ENCODE assay signal across 31 cellular contexts in genomic region chrX:38616904-38617303, GRCh38. TPM values are rescaled to one million over a fixed set of nuclear protein-coding genes. Genes with fewer than 3 reads are reported as not detected.
"Had no signal": no experiment of that assay in that cellular context is flagged by ENCODE, and none has a peak within 500 bp of the region (broad histone marks: within the 10 kb centered on the region; RNA-seq: fewer than 3 reads in every experiment).

No MANE protein-coding gene starts in this region.

- H3K4me3 ChIP-seq: Peyer's patch, SJSA1 had no signal

- H3K27ac ChIP-seq: KMS-11, Peyer's patch, SJSA1, WERI-Rb-1 had no signal

- H3K9me3 ChIP-seq: Peyer's patch, SJSA1, SK-N-SH had no signal

- FAIRE-seq: bronchial epithelial cell had no signal

- H3K27me3 ChIP-seq: Peyer's patch, SJSA1 had no signal

- ATAC-seq: activated CD8-positive, alpha-beta memory T cell treated with anti-CD3 and anti-CD28 coated beads, Interleukin-2, amount 10 ng/mL, durations not matched to agents 7 days and 5 days; activated naive CD8-positive, alpha-beta T cell treated with anti-CD3 and anti-CD28 coated beads, Interleukin-2, amount 50 U/mL, for 24 hours; PC-3 had no signal

- H3K36me3 ChIP-seq: Peyer's patch, SJSA1, WERI-Rb-1 had no signal

- DNase-seq: activated CD4-positive, alpha-beta memory T cell treated with anti-CD3 and anti-CD28 coated beads, Interleukin-2, amount 10 ng/mL, durations not matched to agents 7 days and 5 days; activated CD4-positive, alpha-beta T cell treated with anti-CD3 and anti-CD28 coated beads for 1 hour; activated CD4-positive, alpha-beta T cell treated with anti-CD3 and anti-CD28 coated beads for 48 hours; activated CD4-positive, CD25-positive, alpha-beta regulatory T cell; activated CD8-positive, alpha-beta memory T cell treated with anti-CD3 and anti-CD28 coated beads for 24 hours; activated CD8-positive, alpha-beta memory T cell treated with anti-CD3 and anti-CD28 coated beads, Interleukin-2, amount 10 ng/mL, durations not matched to agents 7 days and 5 days; activated CD8-positive, alpha-beta memory T cell treated with anti-CD3 and anti-CD28 coated beads, Interleukin-2, amount 50 U/mL, for 48 hours; activated effector memory CD4-positive, alpha-beta T cell treated with Interleukin-2 at 50 U/mL for 16 hours; activated naive CD4-positive, alpha-beta T cell treated with anti-CD3 and anti-CD28 coated beads, Interleukin-2, amount 10 ng/mL, durations not matched to agents 7 days and 5 days; activated naive CD8-positive, alpha-beta T cell treated with anti-CD3 and anti-CD28 coated beads, Interleukin-2, amount 50 U/mL, for 24 hours; activated T-cell treated with anti-CD3 and anti-CD28 coated beads, Interleukin-2, amount 50 U/mL, for 48 hours; anterior cingulate cortex; caudate nucleus; cerebellar nuclear complex; NCI-H1105 treated with DMSO at 0.1 percent for 48 hours; NCI-H1436; NCI-H1694; NCI-H1930; NCI-H2081 treated with DMSO at 0.1 percent for 48 hours; NCI-H345; NCI-H524 treated with DMSO at 0.1 percent for 48 hours; PC-3; Peyer's patch; RPMI8226; SHP77 treated with DMSO at 0.1 percent for 48 hours; SK-N-SH; WERI-Rb-1 had no signal

- H3K4me1 ChIP-seq: Peyer's patch, SJSA1 had no signal

- H3K9ac ChIP-seq: KMS-11, SK-N-SH had no signal

- H3K4me2 ChIP-seq: KMS-11, SK-N-SH had no signal

RNA-seq across cellular contexts. Expression of gene TSPAN7, which starts 55.6 kb away (rescaled TPM):
- total RNA-seq: activated CD8-positive, alpha-beta memory T cell treated with anti-CD3 and anti-CD28 coated beads, Interleukin-2, amount 10 ng/mL, durations not matched to agents 7 days and 5 days; MCF 10A; PC-3 had no signal
